ENCODE assay signal across 8 cellular contexts in the genomic region with DNA sequence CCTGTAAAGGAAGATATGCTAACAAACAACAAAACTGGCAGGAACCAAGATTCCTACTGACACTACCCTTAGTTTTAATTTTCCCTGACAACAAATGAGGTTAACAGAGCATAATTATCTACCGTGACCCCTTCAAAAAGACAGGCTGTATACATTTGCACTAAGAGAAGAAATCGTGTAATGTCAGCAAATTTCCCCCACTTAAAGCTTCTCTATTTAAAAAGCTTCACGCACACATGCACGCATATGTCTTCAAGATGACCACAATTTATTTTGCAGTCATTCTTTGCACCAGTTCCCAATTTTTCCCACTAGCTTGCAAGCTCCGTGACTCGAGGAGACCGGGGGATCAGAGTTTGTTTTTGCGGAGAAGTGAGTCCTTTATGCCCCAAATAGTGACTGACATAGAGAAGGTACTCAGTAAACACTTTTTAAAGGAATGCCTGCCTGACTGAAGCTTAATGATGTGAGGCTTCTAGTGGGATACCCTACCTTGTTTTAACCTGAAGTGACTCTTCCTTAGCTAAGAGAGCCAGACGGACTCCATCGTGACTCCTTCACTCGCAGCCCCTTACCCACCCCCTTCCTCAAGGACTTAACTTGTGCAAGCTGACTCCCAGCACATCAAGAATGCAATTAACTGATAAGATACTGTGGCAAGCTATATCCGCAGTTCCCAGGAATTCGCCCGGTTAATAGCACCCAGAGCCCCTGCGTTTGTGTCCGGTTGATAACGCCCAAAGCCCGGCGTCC. TPM values are rescaled to one million over a fixed set of nuclear protein-coding genes. Genes with fewer than 3 reads are reported as not detected.
DNase-seq lines count a peak whose midpoint lies in the region; ATAC-seq and TF ChIP-seq lines count a peak whose summit lies in the region.

No MANE protein-coding gene starts in this region.

- peaks cover 17% of the 10 kb centered on the region for H3F3A ChIP-seq in PC-3 (ENCODE audit: low read length, unreplicated experiment)

- H3K9me3 ChIP-seq in PC-3 (ENCODE audit: low read length): no peaks in the 10 kb centered on the region
- H3K9me3 ChIP-seq in lower lobe of right lung: no peaks in the 10 kb centered on the region
- H3K9me3 ChIP-seq in testis: no peaks in the 10 kb centered on the region

- WGBS in testis, 2 donors: 2% methylated on average over 19 of the region's 19 CpGs

- H4K20me1 ChIP-seq in PC-3 (ENCODE audit: low read length): no peaks in the 10 kb centered on the region

- TSS peak; percentile 88 for BruUV-seq in PC-3 (replicated peaks; lab: Mats Ljungman, UMichigan)

- H3K79me2 ChIP-seq in PC-3 (ENCODE audit: low read length): no peaks in the 10 kb centered on the region

- peak overlapping the region; percentile 92 for H3K4me3 Mint-ChIP-seq in activated T-cell treated with anti-CD3 and anti-CD28 coated beads, Interleukin-2, amount 50 U/mL, for 24 hours

- H3K36me3 ChIP-seq in PC-3 (ENCODE audit: low read depth, low read length): no peaks in the 10 kb centered on the region
- H3K36me3 ChIP-seq in lower lobe of right lung: no peaks in the 10 kb centered on the region
- H3K36me3 ChIP-seq in testis (ENCODE audit: low read depth, missing control alignments): no peaks in the 10 kb centered on the region

- DNase-seq in activated T-cell treated with anti-CD3 and anti-CD28 coated beads, Interleukin-2, amount 50 U/mL, for 24 hours: peak; percentile 48
- no peak for DNase-seq in activated T-cell treated with anti-CD3 and anti-CD28 coated beads, Interleukin-2, amount 50 U/mL, for 1 hour
- peak; percentile 37 for DNase-seq in PC-3
- peak; percentile 48 to 60 for DNase-seq in cardiac fibroblast (ENCODE audit: low read depth in 2 of 2)
- peak; percentile 60 for DNase-seq in lower lobe of right lung
- DNase-seq in testis: peak; percentile 73

- intact Hi-C loops in PC-3 (cut with micrococcal nuclease): loop anchor here (1.0 to 10.0 kb wide), 2 partner anchors 9 to 264 kb away; a partner anchor contains a TSS
- intact Hi-C loops in lower lobe of right lung (cut with DNase I): no loop called here
- intact Hi-C loops in testis (cut with DNase I; ENCODE audit: low total_unique reads): loop anchor here (2.0 to 5.0 kb wide), 2 partner anchors 20 to 72 kb away; a partner anchor contains a TSS

- peak overlapping the region; percentile 97 for H3K27ac ChIP-seq in PC-3 (ENCODE audit: low read length)
- peak overlapping the region; percentile 99 for H3K27ac ChIP-seq in lower lobe of right lung
- H3K27ac ChIP-seq in testis: peak overlapping the region; percentile 94 to 97

- H3K4me3 ChIP-seq in PC-3 (ENCODE audit: low read length) (peak overlapping the region; percentile 76), cardiac fibroblast (replicated peaks in 1 of 2; ENCODE audit: low read depth in 2 of 2, low read length in 2 of 2) (peak overlapping the region; percentile 73 to 76), lower lobe of right lung (peak overlapping the region; percentile 95), testis (peak overlapping the region; percentile 67 to 82)

- H3K4me1 ChIP-seq in PC-3 (ENCODE audit: insufficient read depth, low read length): peaks cover 29% of the 10 kb centered on the region
- H3K4me1 ChIP-seq in lower lobe of right lung: peaks cover 25% of the 10 kb centered on the region
- peaks cover 16% of the 10 kb centered on the region for H3K4me1 ChIP-seq in testis

- TF ChIP-seq POLR2A in testis (IDR thresholded peaks at IDR 0.05): no peak

- TF ChIP-seq CTCF in PC-3 (conservative IDR thresholded peaks at IDR 0.05; ENCODE audit: low read depth, low read length) (no peak), cardiac fibroblast (IDR thresholded peaks at IDR 0.05; ENCODE audit: low read depth, low read length) (no peak), lower lobe of right lung (IDR thresholded peaks at IDR 0.05) (no peak), testis (IDR thresholded peaks at IDR 0.05) (no peak)

- peaks cover 11% of the 10 kb centered on the region for H3K36me3 Mint-ChIP-seq in activated T-cell treated with anti-CD3 and anti-CD28 coated beads, Interleukin-2, amount 50 U/mL, for 24 hours (ENCODE audit: low read depth)

- peaks cover 24% of the 10 kb centered on the region for H3K4me1 Mint-ChIP-seq in activated T-cell treated with anti-CD3 and anti-CD28 coated beads, Interleukin-2, amount 50 U/mL, for 24 hours (ENCODE audit: low read depth)

- peak overlapping the region; percentile 95 for H3K9ac ChIP-seq in PC-3 (ENCODE audit: low read length)

- H3K9me3 Mint-ChIP-seq in activated T-cell treated with anti-CD3 and anti-CD28 coated beads, Interleukin-2, amount 50 U/mL, for 24 hours: no peaks in the 10 kb centered on the region

- no peaks in the 10 kb centered on the region for H3K9me2 ChIP-seq in PC-3 (replicated peaks; ENCODE audit: low read length)

- peak overlapping the region; percentile 98 for H3K27ac Mint-ChIP-seq in activated T-cell treated with anti-CD3 and anti-CD28 coated beads, Interleukin-2, amount 50 U/mL, for 24 hours

- peak overlapping the region; percentile 93 for H3K4me2 ChIP-seq in PC-3 (ENCODE audit: low read length)

- H3K27me3 ChIP-seq in PC-3 (ENCODE audit: low read length) (no peaks in the 10 kb centered on the region), lower lobe of right lung (ENCODE audit: low read depth) (no peaks in the 10 kb centered on the region), testis (no peaks in the 10 kb centered on the region)

- H2AFZ ChIP-seq in PC-3 (ENCODE audit: low read length): peak overlapping the region; percentile 68

- CTCF ChIA-PET in PC-3 (lab: Charles Lee): interaction anchor here (0.6 to 5.2 kb wide), 6 partner anchors 9 to 252 kb away, joined by 3 to 71 read pairs (median 4); a partner anchor contains a TSS

- ATAC-seq in PC-3: no peak
- ATAC-seq in lower lobe of right lung: no peak
- ATAC-seq in HG02798 (IDR thresholded peaks at IDR 0.05; ENCODE audit: poor library complexity, unreplicated experiment): no peak
- ATAC-seq in HG02981 (IDR thresholded peaks at IDR 0.05; ENCODE audit: unreplicated experiment): no peak

- H3K27me3 Mint-ChIP-seq in activated T-cell treated with anti-CD3 and anti-CD28 coated beads, Interleukin-2, amount 50 U/mL, for 24 hours: no peaks in the 10 kb centered on the region

- POLR2A ChIA-PET in PC-3 (lab: Charles Lee; ENCODE audit: unreplicated experiment): interaction anchor here (0.6 to 1.3 kb wide), 5 partner anchors 9 to 63 kb away, joined by 3 to 14 read pairs (median 7); no protein-coding TSS in a partner anchor

RNA-seq across cellular contexts. Expression of a gene that starts 9.3 kb away (rescaled TPM):
- total RNA-seq in PC-3 (2014; rRNA removed): 21.5 and 26.8 TPM in 2 replicates
- total RNA-seq in lower lobe of right lung: 22.4 TPM
- 10 to 100 TPM in 1 of 2 donors, 1 to 10 TPM in 1; 9.5 to 16.8 TPM for total RNA-seq in testis
- polyA plus RNA-seq in testis (ENCODE audit: insufficient read depth, low read depth, low replicate concordance): 35.6 TPM

RNA-seq across cellular contexts. Expression of a gene that starts 19.0 kb away (rescaled TPM):
- total RNA-seq in PC-3 (2014; rRNA removed) (119 and 140 TPM in 2 replicates), lower lobe of right lung (160 TPM), testis (100 to 1,000 TPM; 203 to 281 TPM)
- 348 TPM for polyA plus RNA-seq in testis (ENCODE audit: insufficient read depth, low read depth, low replicate concordance)
